Comparison of ENCODE assay signal across 22 cellular contexts in the genomic region with DNA sequence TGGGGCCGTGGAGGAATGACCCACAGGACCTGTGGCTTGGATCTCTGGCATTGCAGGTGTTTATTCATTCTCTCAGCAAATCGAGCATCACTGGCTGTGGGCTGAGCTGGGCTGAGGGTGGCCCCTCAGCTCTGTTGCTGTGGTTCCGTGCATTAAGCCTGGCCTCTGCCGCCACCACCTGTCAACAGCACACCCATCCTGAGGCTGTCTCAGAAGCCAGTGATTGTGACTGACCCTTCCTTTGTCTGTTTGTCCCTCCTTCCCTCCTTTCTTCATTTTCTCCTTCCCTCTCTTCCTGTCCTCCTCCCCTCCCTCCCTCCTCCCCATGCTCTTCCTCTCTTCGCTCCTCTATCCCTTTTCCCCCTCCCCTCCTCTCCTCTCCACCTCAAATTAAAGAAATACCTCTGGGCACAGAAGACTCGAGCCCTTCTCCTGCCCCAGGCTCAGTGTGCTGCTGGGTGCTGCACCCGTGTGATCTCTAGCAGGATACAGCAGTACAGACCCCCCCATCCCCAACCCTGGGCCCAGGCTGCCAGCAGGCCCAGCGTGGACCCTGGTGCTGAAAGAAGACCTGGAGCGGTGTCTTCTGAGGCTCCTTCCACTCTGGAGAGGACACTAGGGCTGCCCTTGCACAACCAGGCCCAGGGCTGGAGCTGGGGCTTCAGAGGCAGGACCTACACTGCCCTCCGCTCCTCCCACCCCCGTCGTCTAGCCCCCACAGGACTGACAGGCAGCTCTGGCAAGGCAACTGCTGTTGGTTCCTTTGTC.
A peak's percentile ranks its signal among the peaks of the same experiment; 100 is the strongest.
DNase-seq lines count a peak whose midpoint lies in the region; ATAC-seq and TF ChIP-seq lines count a peak whose summit lies in the region.
"Had no signal": no experiment of that assay in that cellular context is flagged by ENCODE, and none has a peak within 500 bp of the region (broad histone marks: within the 10 kb centered on the region; RNA-seq: fewer than 3 reads in every experiment).

No MANE protein-coding gene starts in this region.

- H3K9me3 ChIP-seq in sigmoid colon, result no peaks in the 10 kb centered on the region

- peaks cover 3% of the 10 kb centered on the region for H3K27me3 Mint-ChIP-seq in GM23338 (ENCODE audit: insufficient read depth, low read depth, poor library complexity)
- H3K27me3 Mint-ChIP-seq in central memory CD8-positive, alpha-beta T cell, result no peaks in the 10 kb centered on the region
- H3K27me3 Mint-ChIP-seq in nephron progenitor cell (ENCODE audit: low read depth, poor library complexity), result no peaks in the 10 kb centered on the region
- H3K27me3 Mint-ChIP-seq: activated CD4-positive, alpha-beta T cell treated with anti-CD3 and anti-CD28 coated beads, Interleukin-2, amount 10 ng/mL, durations not matched to agents 24 days and 14 days; B cell; naive thymus-derived CD8-positive, alpha-beta T cell; T-cell had no signal

- H3K4me3 Mint-ChIP-seq in GM23338 (no peak overlapping the region), nephron progenitor cell (no peak overlapping the region)
- no peak overlapping the region for H3K4me3 Mint-ChIP-seq in central memory CD8-positive, alpha-beta T cell
- H3K4me3 Mint-ChIP-seq: activated CD4-positive, alpha-beta T cell treated with anti-CD3 and anti-CD28 coated beads, Interleukin-2, amount 10 ng/mL, durations not matched to agents 24 days and 14 days; B cell; naive thymus-derived CD8-positive, alpha-beta T cell; T-cell had no signal

- no peak for TF ChIP-seq POLR2A in sigmoid colon (IDR thresholded peaks at IDR 0.05)

- H3K4me1 Mint-ChIP-seq in GM23338 (peaks cover 13% of the 10 kb centered on the region), nephron progenitor cell (peaks cover 23% of the 10 kb centered on the region)
- peaks cover 37% of the 10 kb centered on the region for H3K4me1 Mint-ChIP-seq in central memory CD8-positive, alpha-beta T cell

- H3K27me3 ChIP-seq in GM23338 (ENCODE audit: insufficient read depth) (no peaks in the 10 kb centered on the region), sigmoid colon (no peaks in the 10 kb centered on the region)

- TF ChIP-seq EP300 in sigmoid colon (IDR thresholded peaks at IDR 0.05), result no peak

- no peak overlapping the region for H3K4me2 ChIP-seq in GM23338

- peak; percentile 23; the same call in 2 of the 3 replicates for ATAC-seq in GM23338
- ATAC-seq in central memory CD8-positive, alpha-beta T cell (replicated peaks; ENCODE audit: extremely low read depth, poor library complexity, severe bottlenecking), result no peak
- ATAC-seq in HG02588 (IDR thresholded peaks at IDR 0.05; ENCODE audit: unreplicated experiment), result no peak
- ATAC-seq: naive thymus-derived CD8-positive, alpha-beta T cell; T-cell had no signal

- H3K36me3 Mint-ChIP-seq in GM23338 (ENCODE audit: low read depth), result peaks cover 5% of the 10 kb centered on the region; the same call in 1 of the 3 replicates
- H3K36me3 Mint-ChIP-seq in central memory CD8-positive, alpha-beta T cell (ENCODE audit: insufficient read depth), result peaks cover 11% of the 10 kb centered on the region
- H3K36me3 Mint-ChIP-seq in nephron progenitor cell (ENCODE audit: low read depth), result peaks cover 6% of the 10 kb centered on the region

- H3K4me1 ChIP-seq in GM23338 (ENCODE audit: insufficient read depth) (no peaks in the 10 kb centered on the region), sigmoid colon (peaks cover 0 to 19% (median 8%) of the 10 kb centered on the region in 4 donors)

- H3F3A ChIP-seq in GM23338 (replicated peaks; ENCODE audit: low read depth), result no peaks in the 10 kb centered on the region

- H3K27ac Mint-ChIP-seq in GM23338 (peak overlapping the region; percentile 83), nephron progenitor cell (peak overlapping the region; percentile 33)
- H3K27ac Mint-ChIP-seq in central memory CD8-positive, alpha-beta T cell (ENCODE audit: low read depth), result peak overlapping the region; percentile 32
- H3K27ac Mint-ChIP-seq: activated CD4-positive, alpha-beta T cell treated with anti-CD3 and anti-CD28 coated beads, Interleukin-2, amount 10 ng/mL, durations not matched to agents 24 days and 14 days; B cell; T-cell had no signal

- DNase-seq in NCI-H2227 (lab: John Stamatoyannopoulos, UW; ENCODE audit: unreplicated experiment), result peak; percentile 14
- DNase-seq in NCI-H2227 treated with DMSO at 0.1 percent for 48 hours (lab: John Stamatoyannopoulos, UW), result no peak
- DNase-seq in GM23338 (ENCODE audit: low spot score), result no peak
- DNase-seq in central memory CD8-positive, alpha-beta T cell (ENCODE audit: low spot score in 2 of 2), result no peak
- DNase-seq in nephron progenitor cell, result no peak
- no peak for DNase-seq in cerebellar nuclear complex (lab: John Stamatoyannopoulos, UW)
- no peak for DNase-seq in sigmoid colon
- DNase-seq: activated CD4-positive, alpha-beta T cell treated with anti-CD3 and anti-CD28 coated beads, Interleukin-2, amount 10 ng/mL, durations not matched to agents 24 days and 14 days; activated CD8-positive, alpha-beta memory T cell treated with anti-CD3 and anti-CD28 coated beads, Interleukin-2, amount 50 U/mL, for 48 hours; activated gamma-delta T cell treated with Interleukin-2 at 50 U/mL for 16 hours; amniotic stem cell; naive thymus-derived CD8-positive, alpha-beta T cell; NCI-H2081 treated with DMSO at 0.1 percent for 48 hours; NCI-H524 treated with DMSO at 0.1 percent for 48 hours; stimulated activated CD4-positive, alpha-beta T cell treated with anti-CD3 and anti-CD28 coated beads, Interleukin-2, amount 100 ng/mL, for 24 hours; stimulated activated naive CD4-positive, alpha-beta T cell treated with Interleukin-2 at 50 U/mL for 16 hours; T-cell; trophoblast cell had no signal

- H3K9me3 Mint-ChIP-seq in GM23338, result no peaks in the 10 kb centered on the region
- H3K9me3 Mint-ChIP-seq in central memory CD8-positive, alpha-beta T cell, result no peaks in the 10 kb centered on the region
- H3K9me3 Mint-ChIP-seq in nephron progenitor cell, result no peaks in the 10 kb centered on the region
- H3K9me3 Mint-ChIP-seq: activated CD4-positive, alpha-beta T cell treated with anti-CD3 and anti-CD28 coated beads, Interleukin-2, amount 10 ng/mL, durations not matched to agents 24 days and 14 days; naive thymus-derived CD8-positive, alpha-beta T cell; T-cell had no signal

- no peak overlapping the region for H3K4me3 ChIP-seq in GM23338
- no peak overlapping the region for H3K4me3 ChIP-seq in sigmoid colon
- H3K4me3 ChIP-seq: skin epidermis had no signal

- H2AFZ ChIP-seq in GM23338, result no peak overlapping the region

- intact Hi-C loops in sigmoid colon (cut with DNase I), result no loop called here

- no peaks in the 10 kb centered on the region for H3K9me2 ChIP-seq in GM23338 (ENCODE audit: insufficient read depth)

- no peaks in the 10 kb centered on the region; the same call in 1 of the 2 replicates for H4K20me1 ChIP-seq in GM23338 (replicated peaks; ENCODE audit: insufficient read depth)

- 85 to 86% methylated on average over 12 of the region's 12 CpGs for WGBS in sigmoid colon, 2 donors

- H3K36me3 ChIP-seq in GM23338 (ENCODE audit: insufficient read depth) (no peaks in the 10 kb centered on the region), sigmoid colon (peaks cover 0 to 86% (median 35%) of the 10 kb centered on the region in 4 donors)

- no peaks in the 10 kb centered on the region for H3K79me2 ChIP-seq in GM23338 (replicated peaks; ENCODE audit: insufficient read depth)

- H3K27ac ChIP-seq in GM23338 (ENCODE audit: low read depth) (no peak overlapping the region), sigmoid colon (no peak overlapping the region)
- H3K27ac ChIP-seq: 22Rv1, skin epidermis had no signal

- TF ChIP-seq CTCF in GM23338 (conservative IDR thresholded peaks at IDR 0.05; ENCODE audit: low read depth in 2 of 2), result peak in 1 of 2 experiments; percentile 54; a peak in 2 of 4 replicates
- TF ChIP-seq CTCF in nephron progenitor cell (IDR thresholded peaks at IDR 0.05), result no peak
- TF ChIP-seq CTCF in sigmoid colon (IDR thresholded peaks at IDR 0.05), result no peak

TF ChIP-seq in GM23338, 12 proteins besides CTCF, POLR2A, EP300 and RAD21:
- TF ChIP-seq JUNB (IDR thresholded peaks at IDR 0.05; ENCODE audit: unreplicated experiment) (no peak), CREB1 (CRISPR knock-in tag; IDR thresholded peaks at IDR 0.05; ENCODE audit: low read depth) (no peak), ZNF114 (CRISPR knock-in tag; IDR thresholded peaks at IDR 0.05) (no peak)

Comparison
In these comparisons a context has a peak if more than half of its experiments do, and no peak if none do; other contexts are left out.
1. H3K27ac Mint-ChIP-seq: peak in every context shown above with its lines; median percentile 83 in GM23338; 33 in nephron progenitor cell; 32 in central memory CD8-positive, alpha-beta T cell.